ENCODE assay signal across 10 cellular contexts in the genomic region with DNA sequence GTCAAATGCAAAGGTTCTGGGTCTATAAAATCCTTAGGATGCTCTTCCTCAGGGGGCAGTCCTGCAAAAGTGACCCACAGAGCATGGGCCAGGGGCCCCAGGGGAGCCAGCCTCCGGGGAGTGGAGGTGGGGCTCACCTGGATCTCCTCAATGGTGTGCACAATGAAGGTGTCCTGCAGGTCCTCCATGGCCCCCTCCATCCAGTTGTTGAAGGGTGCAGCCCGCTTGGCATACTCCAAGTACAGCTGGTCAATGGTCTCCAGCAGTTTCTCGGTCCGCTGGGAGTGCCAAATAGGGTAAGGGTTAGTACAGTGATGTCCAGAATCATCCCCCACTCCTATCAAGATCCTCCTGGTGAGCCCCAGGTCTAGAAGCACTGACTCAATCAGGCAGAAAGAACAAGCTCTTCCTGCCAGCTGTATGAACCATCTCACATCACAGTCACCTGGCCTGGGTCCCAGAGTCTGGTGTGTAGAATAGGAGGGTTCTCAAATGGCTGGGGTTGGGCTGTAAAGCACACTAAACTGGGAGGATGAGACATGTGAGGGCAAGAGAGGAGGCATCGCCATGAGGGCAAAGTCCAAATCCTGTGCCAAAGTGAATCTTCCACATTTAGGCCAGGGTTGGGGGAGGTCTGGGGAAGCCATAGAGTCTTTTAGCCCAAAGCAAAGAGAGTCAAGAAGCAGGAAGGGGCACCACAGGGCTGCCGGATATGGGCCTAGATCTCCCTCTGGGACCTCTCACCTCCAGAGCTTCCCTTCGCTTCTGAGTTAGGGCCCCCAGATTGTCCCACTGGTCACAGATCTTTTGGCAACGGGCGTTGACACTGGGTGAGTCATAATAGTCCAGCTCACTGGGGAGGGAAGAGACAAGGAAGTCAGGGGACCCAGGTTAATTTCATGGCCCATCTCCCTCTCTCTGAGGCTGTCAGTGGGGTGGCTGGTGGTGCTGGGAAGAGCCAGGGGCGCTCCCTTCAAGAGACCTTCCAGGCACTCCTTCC.
A peak's percentile ranks its signal among the peaks of the same experiment; 100 is the strongest.
DNase-seq lines count a peak whose midpoint lies in the region; ATAC-seq and TF ChIP-seq lines count a peak whose summit lies in the region.
"Had no signal": no experiment of that assay in that cellular context is flagged by ENCODE, and none has a peak within 500 bp of the region (broad histone marks: within the 10 kb centered on the region; RNA-seq: fewer than 3 reads in every experiment).

No MANE protein-coding gene starts in this region.

- in situ Hi-C loops in HAP-1 (cut with MboI; ENCODE audit: low sequenced_read_pairs), result no loop called here

- peaks cover 0 to 3% (median 0%) of the 10 kb centered on the region in 3 donors for H3K27me3 Mint-ChIP-seq in CD14-positive monocyte (ENCODE audit: low read depth in 3 of 3)

- no peak overlapping the region for H3K4me3 Mint-ChIP-seq in CD14-positive monocyte

- DNase-seq in CD14-positive monocyte (ENCODE audit: low spot score) (no peak), NCI-H1694 treated with DMSO at 0.1 percent for 48 hours (lab: John Stamatoyannopoulos, UW) (peak; percentile 91), dedifferentiated amniotic fluid mesenchymal stem cell (ENCODE audit: extremely low spot score) (peak; percentile 54), HAP-1 (ENCODE audit: low spot score in 2 of 2) (no peak), hippocampal formation (lab: John Stamatoyannopoulos, UW) (no peak)
- DNase-seq: OCI-M1 had no signal

- H3K4me3 ChIP-seq in muscle layer of colon (ENCODE audit: low read depth in 1 of 2, low read length in 2 of 2) (no peak overlapping the region), HAP-1 (no peak overlapping the region)
- H3K4me3 ChIP-seq: lung had no signal

- H3K27ac Mint-ChIP-seq in CD14-positive monocyte, result peak overlapping the region in 4 of 7 donors; percentile 1 to 61 (median 32)

- H3K27ac ChIP-seq in muscle layer of colon (ENCODE audit: low read depth, low read length), result peak overlapping the region; percentile 41

- TF ChIP-seq CTCF in CD14-positive monocyte (IDR thresholded peaks at IDR 0.05), result no peak

- H3K36me3 ChIP-seq in muscle layer of colon (ENCODE audit: insufficient read depth, low read length), result peaks cover 77% of the 10 kb centered on the region
- H3K36me3 ChIP-seq in HAP-1 (replicated peaks), result peaks cover 56% of the 10 kb centered on the region

- no peaks in the 10 kb centered on the region for H3K4me1 Mint-ChIP-seq in CD14-positive monocyte

- ATAC-seq in GM21717 (IDR thresholded peaks at IDR 0.05; ENCODE audit: unreplicated experiment), result no peak
- ATAC-seq in HG02852 (IDR thresholded peaks at IDR 0.05; ENCODE audit: unreplicated experiment), result no peak

- no peak overlapping the region for H3K9ac ChIP-seq in muscle layer of colon (ENCODE audit: low read length)

- no peaks in the 10 kb centered on the region for H3K27me3 ChIP-seq in muscle layer of colon (ENCODE audit: control insufficient read depth in 1 of 2, insufficient read depth in 2 of 2, low read length in 2 of 2)
- no peaks in the 10 kb centered on the region for H3K27me3 ChIP-seq in HAP-1 (ENCODE audit: low read depth)

- H3K36me3 Mint-ChIP-seq in CD14-positive monocyte, result peaks cover 91 to 99% of the 10 kb centered on the region in 2 donors

- no peaks in the 10 kb centered on the region for H3K9me3 Mint-ChIP-seq in CD14-positive monocyte

- H3K4me1 ChIP-seq in muscle layer of colon (ENCODE audit: insufficient read depth, low read length) (peaks cover 35% of the 10 kb centered on the region), HAP-1 (no peaks in the 10 kb centered on the region)

- H3K9me3 ChIP-seq in muscle layer of colon (ENCODE audit: low read length), result no peaks in the 10 kb centered on the region
- no peaks in the 10 kb centered on the region for H3K9me3 ChIP-seq in HAP-1

- intact Hi-C loops in CD14-positive monocyte (cut with micrococcal nuclease), result no loop called here

Comparison
In these comparisons a context has a peak if more than half of its experiments do, and no peak if none do; other contexts are left out.
1. DNase-seq: peak in NCI-H1694 treated with DMSO at 0.1 percent for 48 hours (single experiment) and dedifferentiated amniotic fluid mesenchymal stem cell (single experiment); none in CD14-positive monocyte (single experiment), HAP-1 (0 of 2) and hippocampal formation (0 of 2).